Comparison of ENCODE assay signal across 2 cellular contexts in genomic region chr9:35027361-35027760, GRCh38.
TF ChIP-seq lines count a peak whose summit lies in the region.

No MANE protein-coding gene starts in this region.

TF ChIP-seq in IMR-90, 13 proteins besides CTCF, POLR2A, EP300 and RAD21:
- TF ChIP-seq CEBPB (IDR thresholded peaks at IDR 0.05; ENCODE audit: low read depth, low read length) (no peak), RCOR1 (IDR thresholded peaks at IDR 0.05; ENCODE audit: insufficient replicate concordance, low read length) (no peak), NFE2L2 (IDR thresholded peaks at IDR 0.05; ENCODE audit: low read depth, low read length) (no peak), CHD1 (IDR thresholded peaks at IDR 0.05; ENCODE audit: low read depth, low read length) (no peak), BHLHE40 (IDR thresholded peaks at IDR 0.05; ENCODE audit: low read depth, low read length) (no peak), FOS (IDR thresholded peaks at IDR 0.05; ENCODE audit: low read depth, low read length) (no peak), USF2 (IDR thresholded peaks at IDR 0.05; ENCODE audit: low read depth, low read length) (no peak), MAFK (IDR thresholded peaks at IDR 0.05; ENCODE audit: low read depth, low read length) (no peak), RFX5 (IDR thresholded peaks at IDR 0.05; ENCODE audit: low read depth, low read length) (no peak), ELK1 (IDR thresholded peaks at IDR 0.05; ENCODE audit: borderline replicate concordance, low read depth, low read length) (no peak), MAZ (IDR thresholded peaks at IDR 0.05; ENCODE audit: borderline replicate concordance, low read depth, low read length) (no peak), SMC3 (IDR thresholded peaks at IDR 0.05; ENCODE audit: low read depth, low read length) (no peak), MXI1 (IDR thresholded peaks at IDR 0.05; ENCODE audit: borderline replicate concordance, low read depth, low read length) (no peak)

TF ChIP-seq in WTC11, 78 proteins besides CTCF, POLR2A, EP300 and RAD21:
- TF ChIP-seq, protein P1, sequence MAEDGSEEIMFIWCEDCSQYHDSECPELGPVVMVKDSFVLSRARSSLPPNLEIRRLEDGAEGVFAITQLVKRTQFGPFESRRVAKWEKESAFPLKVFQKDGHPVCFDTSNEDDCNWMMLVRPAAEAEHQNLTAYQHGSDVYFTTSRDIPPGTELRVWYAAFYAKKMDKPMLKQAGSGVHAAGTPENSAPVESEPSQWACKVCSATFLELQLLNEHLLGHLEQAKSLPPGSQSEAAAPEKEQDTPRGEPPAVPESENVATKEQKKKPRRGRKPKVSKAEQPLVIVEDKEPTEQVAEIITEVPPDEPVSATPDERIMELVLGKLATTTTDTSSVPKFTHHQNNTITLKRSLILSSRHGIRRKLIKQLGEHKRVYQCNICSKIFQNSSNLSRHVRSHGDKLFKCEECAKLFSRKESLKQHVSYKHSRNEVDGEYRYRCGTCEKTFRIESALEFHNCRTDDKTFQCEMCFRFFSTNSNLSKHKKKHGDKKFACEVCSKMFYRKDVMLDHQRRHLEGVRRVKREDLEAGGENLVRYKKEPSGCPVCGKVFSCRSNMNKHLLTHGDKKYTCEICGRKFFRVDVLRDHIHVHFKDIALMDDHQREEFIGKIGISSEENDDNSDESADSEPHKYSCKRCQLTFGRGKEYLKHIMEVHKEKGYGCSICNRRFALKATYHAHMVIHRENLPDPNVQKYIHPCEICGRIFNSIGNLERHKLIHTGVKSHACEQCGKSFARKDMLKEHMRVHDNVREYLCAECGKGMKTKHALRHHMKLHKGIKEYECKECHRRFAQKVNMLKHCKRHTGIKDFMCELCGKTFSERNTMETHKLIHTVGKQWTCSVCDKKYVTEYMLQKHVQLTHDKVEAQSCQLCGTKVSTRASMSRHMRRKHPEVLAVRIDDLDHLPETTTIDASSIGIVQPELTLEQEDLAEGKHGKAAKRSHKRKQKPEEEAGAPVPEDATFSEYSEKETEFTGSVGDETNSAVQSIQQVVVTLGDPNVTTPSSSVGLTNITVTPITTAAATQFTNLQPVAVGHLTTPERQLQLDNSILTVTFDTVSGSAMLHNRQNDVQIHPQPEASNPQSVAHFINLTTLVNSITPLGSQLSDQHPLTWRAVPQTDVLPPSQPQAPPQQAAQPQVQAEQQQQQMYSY (CRISPR knock-in tag; IDR thresholded peaks at IDR 0.05) = no peak
- TF ChIP-seq ZNF416 (CRISPR knock-in tag; IDR thresholded peaks at IDR 0.05) (no peak), STAT6 (CRISPR knock-in tag; conservative IDR thresholded peaks at IDR 0.05; ENCODE audit: low read depth) (no peak)
